8 cellular contexts compared by ENCODE assay signal in genomic region chr12:104049278-104050257, GRCh38. TPM values are rescaled to one million over a fixed set of nuclear protein-coding genes. Genes with fewer than 3 reads are reported as not detected.
DNase-seq lines count a peak whose midpoint lies in the region; ATAC-seq and TF ChIP-seq lines count a peak whose summit lies in the region.

GLT8D2 (minus strand) TSS chr12:104050187; CDS start chr12:104019648, 30,539 bp downstream.

- H4K20me1 ChIP-seq in MM.1S (ENCODE audit: insufficient read depth, low read length), result no peaks in the 10 kb centered on the region

- H2AK5ac ChIP-seq in mesenchymal stem cell (ENCODE audit: low read length, severe bottlenecking), result no peak within 1 kb of the TSS

- H3K27ac ChIP-seq in MM.1S (ENCODE audit: low read length), result no peak within 1 kb of the TSS
- peak within 1 kb of the TSS; percentile 96 for H3K27ac ChIP-seq in mesenchymal stem cell (ENCODE audit: low read length, poor library complexity, severe bottlenecking)
- H3K27ac ChIP-seq in upper lobe of left lung, result peak within 1 kb of the TSS in 3 of 4 donors; percentile 7 to 53 (median 26)

- H4K8ac ChIP-seq in mesenchymal stem cell (ENCODE audit: low read length), result peak within 1 kb of the TSS; percentile 76

- DNase-seq in BE2C (peak; percentile 56), MM.1S (no peak), dermis blood vessel endothelial cell (peak; percentile 15), mesenchymal stem cell (peak; percentile 86), upper lobe of left lung (peak; percentile 33 to 77), NCI-H128 (lab: John Stamatoyannopoulos, UW; ENCODE audit: unreplicated experiment) (no peak), GM20000 (ENCODE audit: low spot score) (no peak), MV-4-11 (lab: John Stamatoyannopoulos, UW) (no peak)

- H2BK12ac ChIP-seq in mesenchymal stem cell (ENCODE audit: low read length in 2 of 2), result peak within 1 kb of the TSS; percentile 24 to 63

- H3K4me3 ChIP-seq in BE2C (ENCODE audit: low read depth, low read length) (peak within 1 kb of the TSS; percentile 41), MM.1S (ENCODE audit: low read length) (peak within 1 kb of the TSS; percentile 32; the same call in 1 of the 2 replicates), mesenchymal stem cell (ENCODE audit: insufficient read depth in 1 of 2, low read depth in 1 of 2, low read length in 2 of 2) (peak within 1 kb of the TSS; percentile 58 to 87), upper lobe of left lung (peak within 1 kb of the TSS in 3 of 4 donors; percentile 35 to 52 (median 50))

- TF ChIP-seq EP300 in upper lobe of left lung (IDR thresholded peaks at IDR 0.05), result no peak

- H3K79me1 ChIP-seq in mesenchymal stem cell (replicated peaks; ENCODE audit: low read length, poor library complexity, severe bottlenecking), result peaks cover 13% of the 10 kb centered on the region

- H3K79me2 ChIP-seq in MM.1S (ENCODE audit: low read length), result no peaks in the 10 kb centered on the region

- no peaks in the 10 kb centered on the region for H3F3A ChIP-seq in MM.1S (ENCODE audit: insufficient read depth, low read length)

- H3K36me3 ChIP-seq in BE2C (no peaks in the 10 kb centered on the region), MM.1S (replicated peaks; ENCODE audit: insufficient read depth, low read length) (no peaks in the 10 kb centered on the region), mesenchymal stem cell (ENCODE audit: control insufficient read depth in 1 of 2, insufficient read depth in 2 of 2, low read depth in 1 of 2, low read length in 2 of 2) (no peaks in the 10 kb centered on the region), upper lobe of left lung (no peaks in the 10 kb centered on the region)

- no peaks in the 10 kb centered on the region for H3K9me2 ChIP-seq in MM.1S (replicated peaks; ENCODE audit: insufficient read depth, low read length)

- H2BK15ac ChIP-seq in mesenchymal stem cell (ENCODE audit: low read depth, poor library complexity, severe bottlenecking), result peak within 1 kb of the TSS; percentile 23

- no peak for TF ChIP-seq POLR2A in upper lobe of left lung (IDR thresholded peaks at IDR 0.05)

- peak within 1 kb of the TSS; percentile 88 to 96 for H3K18ac ChIP-seq in mesenchymal stem cell (ENCODE audit: low read depth in 1 of 2, low read length in 2 of 2)

- H4K91ac ChIP-seq in mesenchymal stem cell (ENCODE audit: low read length), result peak within 1 kb of the TSS; percentile 46

- H2BK5ac ChIP-seq in mesenchymal stem cell (ENCODE audit: low read depth, low read length, poor library complexity, severe bottlenecking), result peak within 1 kb of the TSS; percentile 74

- WGBS in mesenchymal stem cell, result 1% methylated on average over 31 of the region's 31 CpGs
- 10 to 11% methylated on average over 29 to 31 of the region's 31 CpGs for WGBS in upper lobe of left lung, 2 donors

- no peak within 1 kb of the TSS for H3K14ac ChIP-seq in mesenchymal stem cell (ENCODE audit: low read length in 2 of 2)

- H3K9me3 ChIP-seq in BE2C, result no peaks in the 10 kb centered on the region
- H3K9me3 ChIP-seq in MM.1S (replicated peaks; ENCODE audit: insufficient read depth, low read length), result no peaks in the 10 kb centered on the region
- no peaks in the 10 kb centered on the region for H3K9me3 ChIP-seq in mesenchymal stem cell (ENCODE audit: control insufficient read depth, low read length)
- no peaks in the 10 kb centered on the region for H3K9me3 ChIP-seq in upper lobe of left lung

- TF ChIP-seq CTCF in BE2C (IDR thresholded peaks at IDR 0.05; ENCODE audit: low read depth, low read length), result no peak
- TF ChIP-seq CTCF in MM.1S (IDR thresholded peaks at IDR 0.05; ENCODE audit: low read length), result no peak
- TF ChIP-seq CTCF in upper lobe of left lung (IDR thresholded peaks at IDR 0.05), result no peak
- TF ChIP-seq CTCF in GM20000 (IDR thresholded peaks at IDR 0.05; ENCODE audit: extremely low read depth, missing control alignments), result no peak

- H3K4me2 ChIP-seq in MM.1S (ENCODE audit: low read depth, low read length) (peak within 1 kb of the TSS; percentile 63), mesenchymal stem cell (ENCODE audit: low read length, poor library complexity, severe bottlenecking) (peak within 1 kb of the TSS; percentile 93)

- H3K4me1 ChIP-seq in BE2C, result no peaks in the 10 kb centered on the region
- peaks cover 8% of the 10 kb centered on the region; the same call in 1 of the 2 replicates for H3K4me1 ChIP-seq in MM.1S (ENCODE audit: low read length)
- peaks cover 4% of the 10 kb centered on the region for H3K4me1 ChIP-seq in mesenchymal stem cell (ENCODE audit: control insufficient read depth, insufficient read depth, low read depth, low read length)
- H3K4me1 ChIP-seq in upper lobe of left lung, result peaks cover 3 to 13% (median 8%) of the 10 kb centered on the region in 4 donors

- peak within 1 kb of the TSS; percentile 53 for H2AFZ ChIP-seq in MM.1S (ENCODE audit: low read length)
- no peak within 1 kb of the TSS for H2AFZ ChIP-seq in mesenchymal stem cell (ENCODE audit: low read depth, low read length)

- H3K4ac ChIP-seq in mesenchymal stem cell (ENCODE audit: low read depth in 1 of 2, low read length in 2 of 2), result peak within 1 kb of the TSS in 1 of 2 experiments; percentile 58

- peaks cover 3% of the 10 kb centered on the region; the same call in 1 of the 2 replicates for H3K27me3 ChIP-seq in BE2C
- H3K27me3 ChIP-seq in MM.1S (replicated peaks; ENCODE audit: insufficient read depth, low read length), result no peaks in the 10 kb centered on the region
- H3K27me3 ChIP-seq in mesenchymal stem cell (ENCODE audit: control insufficient read depth in 1 of 2, insufficient read depth in 1 of 2, low read length in 2 of 2), result peaks cover 0 to 2% of the 10 kb centered on the region in 2 experiments
- H3K27me3 ChIP-seq in upper lobe of left lung, result no peaks in the 10 kb centered on the region

- no peak within 1 kb of the TSS for H3K9ac ChIP-seq in MM.1S (ENCODE audit: low read length)
- peak within 1 kb of the TSS; percentile 91 for H3K9ac ChIP-seq in mesenchymal stem cell (ENCODE audit: low read length)

- peak within 1 kb of the TSS in 1 of 2 experiments; percentile 85 for H3K23ac ChIP-seq in mesenchymal stem cell (ENCODE audit: low read length in 2 of 2)

- ATAC-seq in upper lobe of left lung (ENCODE audit: low FRiP score in 2 of 2), result peak; percentile 57 to 94

- no peak within 1 kb of the TSS for H2BK120ac ChIP-seq in mesenchymal stem cell (ENCODE audit: low read depth, low read length)

RNA-seq across cellular contexts. Expression of gene GLT8D2, which starts in this region (rescaled TPM):
- 0.52 TPM for polyA plus RNA-seq in BE2C (2012; ENCODE audit: insufficient read depth, insufficient read length, low read depth)
- total RNA-seq in dermis blood vessel endothelial cell, result 3.4 and 4.1 TPM in 2 replicates
- polyA plus RNA-seq in mesenchymal stem cell (2013, experiment 1 of 2), result 75.0 TPM
- polyA plus RNA-seq in mesenchymal stem cell (2013, experiment 2 of 2), result 77.1 TPM
- 1 to 10 TPM in 5 of 6 donors, not detected in 1; 2.4 to 9.5 (median 5.3) TPM for total RNA-seq in upper lobe of left lung

Comparison
In these comparisons a context has a peak if more than half of its experiments do, and no peak if none do; other contexts are left out.
1. DNase-seq: peak in BE2C (single experiment), dermis blood vessel endothelial cell (single experiment), mesenchymal stem cell (single experiment) and upper lobe of left lung (2 of 2); none in MM.1S (single experiment), NCI-H128 (single experiment), GM20000 (single experiment) and MV-4-11 (single experiment).
2. Peak in every context shown above with its lines, with median percentiles within 50 percentile points of each other: H3K4me3 ChIP-seq.